In genomic region chr21:44791993-44792392, GRCh38 we compare ENCODE assay signal across 1 cellular context.
TF ChIP-seq lines count a peak whose summit lies in the region.

No MANE protein-coding gene starts in this region.

TF ChIP-seq in WTC11, 78 proteins besides CTCF, POLR2A, EP300 and RAD21 (continued from another document):
- no peak for TF ChIP-seq ZNF281 (CRISPR knock-in tag; IDR thresholded peaks at IDR 0.05)
- TF ChIP-seq ZNF423 (CRISPR knock-in tag; IDR thresholded peaks at IDR 0.05) = no peak
- no peak for TF ChIP-seq ZNF396 (CRISPR knock-in tag; IDR thresholded peaks at IDR 0.05; ENCODE audit: borderline replicate concordance)
- no peak for TF ChIP-seq CREB1 (CRISPR knock-in tag; IDR thresholded peaks at IDR 0.05)
- no peak for TF ChIP-seq GRHL2 (CRISPR knock-in tag; IDR thresholded peaks at IDR 0.05; ENCODE audit: insufficient replicate concordance, severe bottlenecking)
TF ChIP-seq in WTC11: peak in this region for 0.
